Comparison of ENCODE assay signal across 8 cellular contexts in the genomic region with DNA sequence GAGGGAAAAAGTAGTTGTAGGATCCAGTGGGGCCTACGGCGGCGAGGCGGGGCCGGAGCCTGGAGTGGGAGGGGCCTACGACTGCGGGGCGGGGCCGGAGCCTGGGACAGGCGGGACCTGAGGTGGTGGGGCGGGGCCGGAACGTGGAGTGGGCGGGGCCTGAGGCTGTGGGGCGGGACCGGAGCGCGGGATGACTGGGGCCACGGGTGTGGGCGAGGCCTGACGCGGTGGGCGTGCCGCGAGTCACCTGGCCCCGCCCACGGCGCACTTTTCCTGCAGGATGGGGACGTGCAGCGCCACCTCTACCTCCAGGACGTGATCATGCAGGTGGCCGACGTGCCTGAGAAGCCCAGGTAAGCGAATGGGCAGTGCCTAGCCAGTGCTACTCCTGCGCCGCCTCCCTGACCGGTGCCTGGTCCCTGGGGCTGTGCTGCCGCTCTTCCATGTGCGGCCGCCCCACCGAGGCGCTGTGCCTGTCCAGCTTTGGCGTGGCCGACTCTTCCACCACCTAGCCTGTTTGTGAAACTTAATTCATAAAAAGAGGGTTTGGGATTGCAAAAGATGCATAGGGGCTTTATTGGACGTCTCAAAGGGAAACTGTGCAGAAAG. TPM values are rescaled to one million over a fixed set of nuclear protein-coding genes. Genes with fewer than 3 reads are reported as not detected.
DNase-seq lines count a peak whose midpoint lies in the region; ATAC-seq lines count a peak whose summit lies in the region.

No MANE protein-coding gene starts in this region.

- H3K27ac Mint-ChIP-seq in CD4-positive, alpha-beta memory T cell = peak overlapping the region; percentile 80 to 91 (median 87)

- ATAC-seq in GM19467 (IDR thresholded peaks at IDR 0.05; ENCODE audit: unreplicated experiment) = peak; percentile 73

- no peaks in the 10 kb centered on the region for H3K9me3 ChIP-seq in CD4-positive, alpha-beta memory T cell (ENCODE audit: control insufficient read depth in 1 of 2, low read length in 2 of 2)
- no peaks in the 10 kb centered on the region for H3K9me3 ChIP-seq in mononuclear cell (ENCODE audit: low read depth, low read length)

- H3K27me3 Mint-ChIP-seq in CD4-positive, alpha-beta memory T cell = peaks cover 0 to 6% of the 10 kb centered on the region in 2 donors

- peak overlapping the region; percentile 67 to 83 (median 73) for H3K4me3 Mint-ChIP-seq in CD4-positive, alpha-beta memory T cell

- no peaks in the 10 kb centered on the region for H3K27me3 ChIP-seq in CD4-positive, alpha-beta memory T cell (ENCODE audit: insufficient read depth, low read length)
- no peaks in the 10 kb centered on the region for H3K27me3 ChIP-seq in mononuclear cell (ENCODE audit: insufficient read depth, low read length)

- intact Hi-C loops in CD4-positive, alpha-beta memory T cell (cut with micrococcal nuclease) = loop anchor here (1.0 to 2.0 kb wide), 5 partner anchors 28 to 772 kb away; partner anchors contain the start of genes CALY, ECHS1, INPP5A and MTG1

- peaks cover 23% of the 10 kb centered on the region for H3K4me1 ChIP-seq in CD4-positive, alpha-beta memory T cell (ENCODE audit: insufficient read depth, low read length)
- H3K4me1 ChIP-seq in mononuclear cell (ENCODE audit: insufficient read depth, low read length) = peaks cover 39% of the 10 kb centered on the region

- peaks cover 4 to 38% of the 10 kb centered on the region in 2 donors for H3K36me3 Mint-ChIP-seq in CD4-positive, alpha-beta memory T cell

- CTCF ChIA-PET in CD4-positive, alpha-beta memory T cell (lab: Charles Lee; ENCODE audit: partially characterized antibody) = interaction anchor here (2.5 kb wide), 1 partner anchor 20 kb away, joined by 9 read pairs; no protein-coding TSS in a partner anchor

- DNase-seq in CD4-positive, alpha-beta memory T cell = peak; percentile 92 to 97 (median 94)
- DNase-seq in HK-2 (ENCODE audit: unreplicated experiment) (peak; percentile 97), NOMO-1 treated with dmso at 0.1 percent for 144 hours (lab: John Stamatoyannopoulos, UW; ENCODE audit: unreplicated experiment) (peak; percentile 76), activated T-cell treated with anti-CD3 and anti-CD28 coated beads for 4 hours (peak; percentile 93), epidermal melanocyte (ENCODE audit: insufficient read length, low spot score) (peak; percentile 81)
- peak; percentile 86 to 93 for DNase-seq in stimulated activated CD8-positive, alpha-beta memory T cell treated with anti-CD3 and anti-CD28 coated beads, Interleukin-4, amount 100 ng/mL, for 1 hour (ENCODE audit: low read depth in 2 of 2, low spot score in 1 of 2)

- peak overlapping the region in 1 of 2 donors; percentile 87 for H3K4me3 ChIP-seq in CD4-positive, alpha-beta memory T cell (ENCODE audit: low read length in 2 of 2)
- H3K4me3 ChIP-seq in mononuclear cell (ENCODE audit: low read length) = peak overlapping the region; percentile 93

- peaks cover 0 to 5% (median 0%) of the 10 kb centered on the region in 8 donors for H3K9me3 Mint-ChIP-seq in CD4-positive, alpha-beta memory T cell

- H3K27ac ChIP-seq in CD4-positive, alpha-beta memory T cell (ENCODE audit: low read depth, low read length) = peak overlapping the region; percentile 97

- peaks cover 17 to 42% (median 28%) of the 10 kb centered on the region in 4 donors for H3K4me1 Mint-ChIP-seq in CD4-positive, alpha-beta memory T cell

- POLR2A ChIA-PET in CD4-positive, alpha-beta memory T cell (lab: Charles Lee; ENCODE audit: partially characterized antibody) = interaction anchor here (3.0 kb wide), 1 partner anchor 31 kb away, joined by 18 read pairs; no protein-coding TSS in a partner anchor

- H3K36me3 ChIP-seq in CD4-positive, alpha-beta memory T cell (ENCODE audit: insufficient read depth, low read length) = no peaks in the 10 kb centered on the region

RNA-seq across cellular contexts. Expression of gene ZNF511, which starts 0.5 kb away (rescaled TPM):
- 10 to 100 TPM; 31.5 to 33.1 TPM for total RNA-seq in CD4-positive, alpha-beta memory T cell
- 100 to 1,000 TPM in 1 of 2 donors, 10 to 100 TPM in 1; 69.0 to 107 TPM for polyA plus RNA-seq in CD4-positive, alpha-beta memory T cell
- 16.8 TPM for total RNA-seq in mononuclear cell

RNA-seq across cellular contexts. Expression of gene TUBGCP2, which starts 0.5 kb away (rescaled TPM):
- total RNA-seq in CD4-positive, alpha-beta memory T cell = 10 to 100 TPM; 66.5 to 74.0 TPM
- polyA plus RNA-seq in CD4-positive, alpha-beta memory T cell = 10 to 100 TPM; 14.1 to 40.8 TPM
- 54.9 TPM for total RNA-seq in mononuclear cell

RNA-seq across cellular contexts. Expression of gene CALY, which starts 27.5 kb away (rescaled TPM):
- 1 to 10 TPM; 6.4 to 7.2 TPM for total RNA-seq in CD4-positive, alpha-beta memory T cell
- polyA plus RNA-seq in CD4-positive, alpha-beta memory T cell = 1 to 10 TPM; 1.4 to 2.2 TPM
- total RNA-seq in mononuclear cell = 0.73 TPM

RNA-seq across cellular contexts. Expression of gene ADAM8, which starts 32.5 kb away (rescaled TPM):
- total RNA-seq in CD4-positive, alpha-beta memory T cell = 10 to 100 TPM; 87.2 to 90.3 TPM
- 10 to 100 TPM; 63.9 to 97.8 TPM for polyA plus RNA-seq in CD4-positive, alpha-beta memory T cell
- total RNA-seq in mononuclear cell = 84.9 TPM

RNA-seq across cellular contexts. Expression of gene PRAP1, which starts 38.0 kb away (rescaled TPM):
- total RNA-seq in CD4-positive, alpha-beta memory T cell = not detected
- not detected for polyA plus RNA-seq in CD4-positive, alpha-beta memory T cell
- not detected for total RNA-seq in mononuclear cell
